Comparison of ENCODE assay signal across 23 cellular contexts in the genomic region with DNA sequence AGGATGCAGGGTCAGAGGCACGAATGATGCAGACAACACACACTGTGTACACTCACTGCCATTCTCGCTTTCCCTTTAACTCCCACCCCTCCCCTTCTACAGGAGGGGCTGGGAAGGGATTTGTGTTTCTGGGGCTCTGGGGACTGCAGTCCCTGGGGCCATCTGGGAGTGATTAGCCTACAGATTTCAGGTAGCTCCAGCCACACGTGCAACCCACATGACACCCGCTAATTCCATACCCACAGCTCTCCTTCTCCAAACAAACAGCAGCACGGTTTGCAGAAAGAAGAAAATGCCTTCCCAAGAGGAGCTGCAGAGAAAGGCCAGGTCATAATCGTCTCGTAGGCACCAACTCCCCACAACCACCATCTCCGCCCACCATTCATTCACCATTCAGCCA. TPM values are rescaled to one million over a fixed set of nuclear protein-coding genes. Genes with fewer than 3 reads are reported as not detected.
DNase-seq lines count a peak whose midpoint lies in the region; ATAC-seq and TF ChIP-seq lines count a peak whose summit lies in the region.
"Had no signal": no experiment of that assay in that cellular context is flagged by ENCODE, and none has a peak within 500 bp of the region (broad histone marks: within the 10 kb centered on the region; RNA-seq: fewer than 3 reads in every experiment).

No MANE protein-coding gene starts in this region.

- no peak for TF ChIP-seq POLR2A in IMR-90 (IDR thresholded peaks at IDR 0.05; ENCODE audit: low read depth, low read length)
- no peak for TF ChIP-seq POLR2A in body of pancreas (IDR thresholded peaks at IDR 0.05)

- no peak overlapping the region for H2BK5ac ChIP-seq in IMR-90 (ENCODE audit: low read depth, low read length, poor library complexity, severe bottlenecking)

- no peaks in the 10 kb centered on the region for H3K9me3 Mint-ChIP-seq in CD4-positive, alpha-beta T cell
- H3K9me3 Mint-ChIP-seq: activated CD4-positive, alpha-beta memory T cell treated with anti-CD3 and anti-CD28 coated beads, Interleukin-2, amount 10 ng/mL, durations not matched to agents 7 days and 5 days; activated naive CD4-positive, alpha-beta T cell treated with anti-CD3 and anti-CD28 coated beads for 36 hours; CD8-positive, alpha-beta T cell had no signal

- peak overlapping the region; percentile 9; the same call in 1 of the 2 replicates for H3K4ac ChIP-seq in IMR-90 (ENCODE audit: low read depth, low read length)

- ATAC-seq in IMR-90 (ENCODE audit: low read depth): no peak
- ATAC-seq in GM21825 (IDR thresholded peaks at IDR 0.05; ENCODE audit: unreplicated experiment): no peak
- no peak for ATAC-seq in CD4-positive, alpha-beta T cell (ENCODE audit: poor library complexity)
- no peak for ATAC-seq in body of pancreas
- ATAC-seq: CD8-positive, alpha-beta T cell; gastroesophageal sphincter; naive thymus-derived CD8-positive, alpha-beta T cell; stimulated activated naive B cell treated with anti-CD40 and anti-IgM and Interleukin-4, amounts not matched to agents 10 μg/mL and 1 μg/mL and 100 μg/mL, for 72 hours had no signal

- intact Hi-C loops in IMR-90 (cut with micrococcal nuclease) (no loop called here), body of pancreas (cut with DNase I) (loop anchor here (10.0 kb wide), 1 partner anchor 637 kb away; no protein-coding TSS in a partner anchor)
- intact Hi-C loops in CD4-positive, alpha-beta T cell (cut with DNase I, micrococcal nuclease): no loop called here

- no peaks in the 10 kb centered on the region for H4K20me1 ChIP-seq in IMR-90 (ENCODE audit: insufficient read depth, low read length)

- no peak overlapping the region for H3K4me3 Mint-ChIP-seq in CD4-positive, alpha-beta T cell
- H3K4me3 Mint-ChIP-seq: activated B cell treated with CpG ODN at 0.5 μM for 24 hours; activated CD4-positive, alpha-beta memory T cell treated with anti-CD3 and anti-CD28 coated beads, Interleukin-2, amount 10 ng/mL, durations not matched to agents 7 days and 5 days; activated naive CD4-positive, alpha-beta T cell treated with anti-CD3 and anti-CD28 coated beads for 36 hours; CD8-positive, alpha-beta T cell; naive thymus-derived CD8-positive, alpha-beta T cell; stimulated activated naive B cell treated with anti-CD40 and anti-IgM and Interleukin-4, amounts not matched to agents 10 μg/mL and 1 μg/mL and 100 μg/mL, for 72 hours had no signal

- H3K36me3 ChIP-seq in IMR-90 (ENCODE audit: control insufficient read depth, insufficient read depth, low read length) (no peaks in the 10 kb centered on the region), mucosa of stomach (ENCODE audit: control insufficient read depth, insufficient read depth, low read length) (no peaks in the 10 kb centered on the region), body of pancreas (replicated peaks in 1 of 2; ENCODE audit: insufficient read depth in 1 of 2, low read depth in 2 of 2) (no peaks in the 10 kb centered on the region)
- H3K36me3 ChIP-seq: gastroesophageal sphincter had no signal

- H3K9ac ChIP-seq in IMR-90 (ENCODE audit: low read depth, low read length) (no peak overlapping the region), mucosa of stomach (ENCODE audit: low read length) (peak overlapping the region; percentile 2)

- no peak overlapping the region for H2AK9ac ChIP-seq in IMR-90 (replicated peaks; ENCODE audit: low read depth, low read length, poor library complexity)

- H3K27me3 ChIP-seq in IMR-90 (ENCODE audit: control insufficient read depth, insufficient read depth, low read length) (peaks cover 2% of the 10 kb centered on the region; the same call in 1 of the 2 replicates), mucosa of stomach (ENCODE audit: control insufficient read depth, insufficient read depth, low read length) (peaks cover 28% of the 10 kb centered on the region), body of pancreas (no peaks in the 10 kb centered on the region)
- H3K27me3 ChIP-seq in CD4-positive, alpha-beta T cell (ENCODE audit: control insufficient read depth, insufficient read depth, low read length): peaks cover 25% of the 10 kb centered on the region

- H2BK20ac ChIP-seq in IMR-90 (ENCODE audit: low read depth, low read length): no peak overlapping the region

- H3K9me3 ChIP-seq in IMR-90 (ENCODE audit: control insufficient read depth, insufficient read depth, low read length): no peaks in the 10 kb centered on the region
- H3K9me3 ChIP-seq in mucosa of stomach (ENCODE audit: control insufficient read depth, low read length): no peaks in the 10 kb centered on the region
- H3K9me3 ChIP-seq in CD4-positive, alpha-beta T cell (ENCODE audit: control insufficient read depth, low read length): no peaks in the 10 kb centered on the region
- H3K9me3 ChIP-seq in body of pancreas: no peaks in the 10 kb centered on the region
- H3K9me3 ChIP-seq: gastroesophageal sphincter had no signal

- CTCF ChIA-PET in IMR-90 (lab: Yijun Ruan, JAX): interaction anchor here (0.5 kb wide), 1 partner anchor 460 kb away, joined by 3 read pairs; no protein-coding TSS in a partner anchor
- CTCF ChIA-PET in CD4-positive, alpha-beta T cell (lab: Charles Lee): no interaction called here

- no peaks in the 10 kb centered on the region for H3K4me1 Mint-ChIP-seq in CD4-positive, alpha-beta T cell (ENCODE audit: low read depth)
- H3K4me1 Mint-ChIP-seq: activated B cell treated with CpG ODN at 0.5 μM for 24 hours; activated CD4-positive, alpha-beta memory T cell treated with anti-CD3 and anti-CD28 coated beads, Interleukin-2, amount 10 ng/mL, durations not matched to agents 7 days and 5 days had no signal

- no peak overlapping the region for H3K4me3 ChIP-seq in IMR-90 (ENCODE audit: insufficient read depth, low read depth, low read length)
- H3K4me3 ChIP-seq in mucosa of stomach (ENCODE audit: low read length): no peak overlapping the region
- H3K4me3 ChIP-seq in body of pancreas: no peak overlapping the region
- H3K4me3 ChIP-seq: gastroesophageal sphincter, SK-N-MC had no signal

- H3K14ac ChIP-seq in IMR-90 (replicated peaks; ENCODE audit: low read depth, low read length): no peak overlapping the region

- H4K91ac ChIP-seq in IMR-90 (ENCODE audit: insufficient read depth, low read depth, low read length): no peak overlapping the region

- H3K9me1 ChIP-seq in IMR-90 (ENCODE audit: insufficient read depth, low read length): no peaks in the 10 kb centered on the region

- H2BK15ac ChIP-seq in IMR-90 (ENCODE audit: low read depth, low read length): no peak overlapping the region

- no peaks in the 10 kb centered on the region for H3K36me3 Mint-ChIP-seq in CD4-positive, alpha-beta T cell (ENCODE audit: low read depth)
- H3K36me3 Mint-ChIP-seq: CD8-positive, alpha-beta T cell; naive thymus-derived CD8-positive, alpha-beta T cell; stimulated activated naive B cell treated with anti-CD40 and anti-IgM and Interleukin-4, amounts not matched to agents 10 μg/mL and 1 μg/mL and 100 μg/mL, for 72 hours had no signal

- no peak overlapping the region for H3K23ac ChIP-seq in IMR-90 (ENCODE audit: low read depth, low read length)

- no peak overlapping the region for H3K18ac ChIP-seq in IMR-90 (ENCODE audit: low read depth, low read length)

- in situ Hi-C loops in IMR-90 (cut with MboI; ENCODE audit: low sequenced_read_pairs): loop anchor here (10.0 kb wide), 3 partner anchors 647 to 1347 kb away; no protein-coding TSS in a partner anchor

- H3K4me1 ChIP-seq in IMR-90 (ENCODE audit: control insufficient read depth, insufficient read depth, low read length): peaks cover 2% of the 10 kb centered on the region; the same call in 1 of the 2 replicates
- peaks cover 18% of the 10 kb centered on the region for H3K4me1 ChIP-seq in mucosa of stomach (ENCODE audit: control insufficient read depth, insufficient read depth, low read length)
- H3K4me1 ChIP-seq in body of pancreas: peaks cover under 1% of the 10 kb centered on the region

- H3K56ac ChIP-seq in IMR-90 (ENCODE audit: extremely low read depth, insufficient read depth, low read length): no peak overlapping the region

- H4K8ac ChIP-seq in IMR-90 (ENCODE audit: low read depth in 2 of 2, low read length in 2 of 2): no peak overlapping the region

- no peak overlapping the region for H3K27ac Mint-ChIP-seq in CD4-positive, alpha-beta T cell
- H3K27ac Mint-ChIP-seq: activated B cell treated with CpG ODN at 0.5 μM for 24 hours; activated CD4-positive, alpha-beta memory T cell treated with anti-CD3 and anti-CD28 coated beads, Interleukin-2, amount 10 ng/mL, durations not matched to agents 7 days and 5 days; activated naive CD4-positive, alpha-beta T cell treated with anti-CD3 and anti-CD28 coated beads for 36 hours; CD8-positive, alpha-beta T cell; naive thymus-derived CD8-positive, alpha-beta T cell; stimulated activated naive B cell treated with anti-CD40 and anti-IgM and Interleukin-4, amounts not matched to agents 10 μg/mL and 1 μg/mL and 100 μg/mL, for 72 hours had no signal

- no peak overlapping the region; the same call in 1 of the 2 replicates for H3K4me2 ChIP-seq in IMR-90 (ENCODE audit: low read depth, low read length)

- H2AFZ ChIP-seq in IMR-90 (replicated peaks; ENCODE audit: low read length, poor library complexity): peak overlapping the region; percentile 73

- H4K5ac ChIP-seq in IMR-90 (ENCODE audit: low read depth, low read length): no peak overlapping the region

- no peak overlapping the region for H3K27ac ChIP-seq in IMR-90 (ENCODE audit: insufficient read depth, low read length)
- no peak overlapping the region for H3K27ac ChIP-seq in CD4-positive, alpha-beta T cell (ENCODE audit: low read depth, low read length)
- no peak overlapping the region for H3K27ac ChIP-seq in body of pancreas
- H3K27ac ChIP-seq: gastroesophageal sphincter, SK-N-MC had no signal

- BruUV-seq in IMR-90 (replicated peaks; lab: Mats Ljungman, UMichigan): no TSS peak

- no peak overlapping the region for H2AK5ac ChIP-seq in IMR-90 (ENCODE audit: low read depth, low read length)

- no peaks in the 10 kb centered on the region for H3K79me1 ChIP-seq in IMR-90 (ENCODE audit: low read depth in 1 of 2, low read length in 2 of 2)

- TF ChIP-seq RAD21 in IMR-90 (IDR thresholded peaks at IDR 0.05; ENCODE audit: low read length): no peak

- no peak for TF ChIP-seq CTCF in IMR-90 (conservative IDR thresholded peaks at IDR 0.05; ENCODE audit: low read depth, low read length)
- no peak for TF ChIP-seq CTCF in CD4-positive, alpha-beta T cell (IDR thresholded peaks at IDR 0.05)
- TF ChIP-seq CTCF in body of pancreas (IDR thresholded peaks at IDR 0.05): no peak

- POLR2A ChIA-PET in IMR-90 (lab: Charles Lee; ENCODE audit: unreplicated experiment): no interaction called here
- POLR2A ChIA-PET in CD4-positive, alpha-beta T cell (lab: Charles Lee): no interaction called here

- dilution Hi-C loops in IMR-90 (cut with HindIII; ENCODE audit: low sequenced_read_pairs, unreplicated experiment): no loop called here

- 60% methylated on average over 1 of the region's 8 CpGs; no CpG with 5 or more reads in 1 of the 2 experiments for WGBS in IMR-90 (ENCODE audit: extremely low coverage in 2 of 2, insufficient read length in 1 of 2), 2 experiments
- 59 to 63% methylated on average over 8 of the region's 8 CpGs for WGBS in body of pancreas, 2 donors

- DNase-seq in DMS153 (lab: John Stamatoyannopoulos, UW) (peak; percentile 33), IMR-90 (no peak), SK-N-DZ (ENCODE audit: low spot score) (peak; percentile 52), body of pancreas (no peak), occipital lobe (lab: John Stamatoyannopoulos, UW) (no peak)
- no peak for DNase-seq in CD4-positive, alpha-beta T cell
- DNase-seq: activated B cell treated with CpG ODN at 0.5 μM for 24 hours; activated CD4-positive, alpha-beta memory T cell treated with anti-CD3 and anti-CD28 coated beads, Interleukin-2, amount 10 ng/mL, durations not matched to agents 7 days and 5 days; activated naive CD4-positive, alpha-beta T cell treated with anti-CD3 and anti-CD28 coated beads for 36 hours; activated T-cell treated with anti-CD3 and anti-CD28 coated beads for 4 hours; CD8-positive, alpha-beta T cell; central memory CD4-positive, alpha-beta T cell; DMS79; erythroblast; mesenchymal stem cell; naive thymus-derived CD8-positive, alpha-beta T cell; NCI-H1048; stimulated activated CD4-positive, alpha-beta T cell treated with anti-CD3 and anti-CD28 coated beads, Interleukin-2, amount 100 ng/mL, for 24 hours; stimulated activated naive B cell treated with anti-CD40 and anti-IgM and Interleukin-4, amounts not matched to agents 10 μg/mL and 1 μg/mL and 100 μg/mL, for 72 hours had no signal

- H2BK120ac ChIP-seq in IMR-90 (ENCODE audit: low read depth, low read length): no peak overlapping the region

- H3K27me3 Mint-ChIP-seq in CD4-positive, alpha-beta T cell: peaks cover 65% of the 10 kb centered on the region

RNA-seq across cellular contexts. Expression of a gene that starts 9.4 kb away (rescaled TPM):
- total RNA-seq in IMR-90 (2012; rRNA removed) (4.1 and 8.3 TPM in 2 replicates), body of pancreas (10 to 100 TPM; 35.8 to 47.5 TPM), occipital lobe (25.4 TPM)
- polyA plus RNA-seq in IMR-90 (2012; rRNA removed): 12.7 and 17.6 TPM in 2 replicates
- 12.5 and 21.1 TPM in 2 replicates for polyA plus RNA-seq in IMR-90 (2012; cell fraction: cytosol; rRNA removed)
- 31.6 and 43.9 TPM in 2 replicates for polyA plus RNA-seq in IMR-90 (2012; cell fraction: nucleus; rRNA removed; ENCODE audit: low replicate concordance)
- 0.27 and 1.4 TPM in 2 replicates for polyA plus RNA-seq in SK-N-DZ (2014; cell fraction: cytosol; rRNA removed)
- polyA plus RNA-seq in SK-N-DZ (2014; cell fraction: nucleus; rRNA removed): 0.33 and 0.51 TPM in 2 replicates
- not detected for total RNA-seq in CD4-positive, alpha-beta T cell
- total RNA-seq: activated CD4-positive, alpha-beta memory T cell treated with anti-CD3 and anti-CD28 coated beads, Interleukin-2, amount 10 ng/mL, durations not matched to agents 7 days and 5 days; activated naive CD4-positive, alpha-beta T cell treated with anti-CD3 and anti-CD28 coated beads for 36 hours; CD8-positive, alpha-beta T cell; naive thymus-derived CD8-positive, alpha-beta T cell had no signal
- polyA plus RNA-seq: naive thymus-derived CD8-positive, alpha-beta T cell had no signal

Comparison
In these comparisons a context has a peak if more than half of its experiments do, and no peak if none do; other contexts are left out.
1. DNase-seq: peak in DMS153 (single experiment) and SK-N-DZ (single experiment); none in IMR-90 (single experiment), CD4-positive, alpha-beta T cell (0 of 10), body of pancreas (0 of 4) and occipital lobe (single experiment).